ENCODE assay signal across 8 cellular contexts in the genomic region with DNA sequence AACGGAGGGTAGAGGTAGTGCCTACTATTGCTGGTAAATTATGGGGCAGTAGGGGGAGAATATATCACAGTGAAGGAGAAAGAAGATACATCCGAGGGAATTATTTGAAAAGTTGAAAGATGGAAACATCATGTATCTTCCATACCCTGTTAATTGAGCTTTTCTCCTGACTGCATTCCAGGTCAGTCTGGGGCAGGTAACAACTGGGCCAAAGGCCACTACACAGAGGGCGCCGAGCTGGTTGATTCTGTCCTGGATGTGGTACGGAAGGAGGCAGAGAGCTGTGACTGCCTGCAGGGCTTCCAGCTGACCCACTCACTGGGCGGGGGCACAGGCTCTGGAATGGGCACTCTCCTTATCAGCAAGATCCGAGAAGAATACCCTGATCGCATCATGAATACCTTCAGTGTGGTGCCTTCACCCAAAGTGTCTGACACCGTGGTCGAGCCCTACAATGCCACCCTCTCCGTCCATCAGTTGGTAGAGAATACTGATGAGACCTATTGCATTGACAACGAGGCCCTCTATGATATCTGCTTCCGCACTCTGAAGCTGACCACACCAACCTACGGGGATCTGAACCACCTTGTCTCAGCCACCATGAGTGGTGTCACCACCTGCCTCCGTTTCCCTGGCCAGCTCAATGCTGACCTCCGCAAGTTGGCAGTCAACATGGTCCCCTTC. TPM values are rescaled to one million over a fixed set of nuclear protein-coding genes. Genes with fewer than 3 reads are reported as not detected.
DNase-seq lines count a peak whose midpoint lies in the region; ATAC-seq and TF ChIP-seq lines count a peak whose summit lies in the region.
"Not testable (repeated sequence)": the region's sequence is repeated elsewhere in the genome, so short reads cannot be mapped to it uniquely, and the experiment has no call there.

No MANE protein-coding gene starts in this region.

- intact Hi-C loops in CD4-positive, alpha-beta T cell (cut with DNase I, micrococcal nuclease): loop anchor here (2.0 to 5.0 kb wide), 5 partner anchors 96 to 240 kb away; a partner anchor contains a TSS
- intact Hi-C loops in activated T-helper 2 cell treated with anti-CD3 and anti-CD28 coated beads, Interferon-gamma antibody, Interleukin-2, Interleukin-4, amounts not matched to agents 10 μg/mL and 5 μg/mL and 100 μg/mL, durations not matched to agents 14 hours and 24 hours and 36 hours (cut with micrococcal nuclease): loop anchor here (5.0 kb wide), 2 partner anchors 154 to 236 kb away; a partner anchor contains a TSS

- ATAC-seq in CD4-positive, alpha-beta T cell (ENCODE audit: poor library complexity): not testable (repeated sequence)

- H2AFZ ChIP-seq in SK-N-SH (ENCODE audit: low read depth); neuron (ENCODE audit: low read depth, low read length): not testable (repeated sequence)

- H3K4me1 Mint-ChIP-seq in CD4-positive, alpha-beta T cell (ENCODE audit: low read depth): peaks cover 70% of the 10 kb centered on the region
- peaks cover 38% of the 10 kb centered on the region for H3K4me1 Mint-ChIP-seq in activated T-helper 2 cell treated with anti-CD3 and anti-CD28 coated beads, Interferon-gamma antibody, Interleukin-2, Interleukin-4, amounts not matched to agents 10 μg/mL and 5 μg/mL and 100 μg/mL, durations not matched to agents 14 hours and 24 hours and 36 hours (ENCODE audit: low read depth)

- not testable (repeated sequence) for DNase-seq in CD4-positive, alpha-beta T cell; SK-N-SH; activated T-helper 2 cell treated with anti-CD3 and anti-CD28 coated beads, Interferon-gamma antibody, Interleukin-2, Interleukin-4, amounts not matched to agents 10 μg/mL and 5 μg/mL and 100 μg/mL, durations not matched to agents 14 hours and 24 hours and 36 hours (ENCODE audit: low spot score)

- H3K36me3 Mint-ChIP-seq in CD4-positive, alpha-beta T cell (ENCODE audit: low read depth): peaks cover 76% of the 10 kb centered on the region
- peaks cover 77% of the 10 kb centered on the region for H3K36me3 Mint-ChIP-seq in activated T-helper 2 cell treated with anti-CD3 and anti-CD28 coated beads, Interferon-gamma antibody, Interleukin-2, Interleukin-4, amounts not matched to agents 10 μg/mL and 5 μg/mL and 100 μg/mL, durations not matched to agents 14 hours and 24 hours and 36 hours (ENCODE audit: low read depth)

- H3K27ac Mint-ChIP-seq in CD4-positive, alpha-beta T cell: peak overlapping the region; percentile 95
- peak overlapping the region; percentile 97 for H3K27ac Mint-ChIP-seq in activated T-helper 2 cell treated with anti-CD3 and anti-CD28 coated beads, Interferon-gamma antibody, Interleukin-2, Interleukin-4, amounts not matched to agents 10 μg/mL and 5 μg/mL and 100 μg/mL, durations not matched to agents 14 hours and 24 hours and 36 hours

- H3K36me3 ChIP-seq in HUES6 (ENCODE audit: control insufficient read depth, insufficient read depth, low read length) (peaks cover 57% of the 10 kb centered on the region), SK-N-SH (replicated peaks in 1 of 2; ENCODE audit: control insufficient read depth in 1 of 2, insufficient read depth in 2 of 2, low read length in 1 of 2) (peaks cover 35 to 40% of the 10 kb centered on the region in 2 experiments), ectodermal cell (ENCODE audit: control insufficient read depth, insufficient read depth, low read length) (peaks cover 25% of the 10 kb centered on the region), iPS-20b (ENCODE audit: insufficient read depth, low read depth, low read length) (peaks cover 62% of the 10 kb centered on the region), neuron (ENCODE audit: insufficient read depth, low read length) (peaks cover 52% of the 10 kb centered on the region), subcutaneous abdominal adipose tissue (ENCODE audit: control insufficient read depth in 5 of 5, insufficient read depth in 5 of 5, low read length in 5 of 5) (peaks cover 10 to 55% (median 50%) of the 10 kb centered on the region in 5 donors)

- H3K9me2 ChIP-seq in SK-N-SH: not testable (repeated sequence)

- TF ChIP-seq CTCF in CD4-positive, alpha-beta T cell (IDR thresholded peaks at IDR 0.05); SK-N-SH (IDR thresholded peaks at IDR 0.05): not testable (repeated sequence)

- POLR2A ChIA-PET in CD4-positive, alpha-beta T cell (lab: Charles Lee): interaction anchor here (0.5 to 11.0 kb wide), 13 partner anchors 12 to 232 kb away, joined by 3 to 381 read pairs (median 5); a partner anchor contains a TSS
- POLR2A ChIA-PET in SK-N-SH (lab: Yijun Ruan, JAX): interaction anchor here (1.2 to 2.9 kb wide), 6 partner anchors 7 to 51 kb away, joined by 3 to 24 read pairs (median 4); a partner anchor contains a TSS

- not testable (repeated sequence) for H3K27me3 ChIP-seq in CD4-positive, alpha-beta T cell (ENCODE audit: control insufficient read depth, insufficient read depth, low read length); HUES6 (ENCODE audit: control insufficient read depth, insufficient read depth, low read length); SK-N-SH (ENCODE audit: insufficient read depth); ectodermal cell (ENCODE audit: control insufficient read depth, insufficient read depth, low read length, poor library complexity, severe bottlenecking); iPS-20b (ENCODE audit: insufficient read depth, low read length); neuron (ENCODE audit: insufficient read depth, low read length); subcutaneous abdominal adipose tissue (ENCODE audit: control insufficient read depth in 5 of 5, insufficient read depth in 4 of 5, low read length in 5 of 5)

- peaks cover 58% of the 10 kb centered on the region for H4K20me1 ChIP-seq in SK-N-SH (ENCODE audit: insufficient read depth)

- not testable (repeated sequence) for H3K9me3 Mint-ChIP-seq in CD4-positive, alpha-beta T cell; activated T-helper 2 cell treated with anti-CD3 and anti-CD28 coated beads, Interferon-gamma antibody, Interleukin-2, Interleukin-4, amounts not matched to agents 10 μg/mL and 5 μg/mL and 100 μg/mL, durations not matched to agents 14 hours and 24 hours and 36 hours

- peak overlapping the region; percentile 100 for H3K9ac ChIP-seq in HUES6 (ENCODE audit: low read length)
- peak overlapping the region; percentile 100; the same call in 1 of the 2 replicates for H3K9ac ChIP-seq in SK-N-SH
- H3K9ac ChIP-seq in iPS-20b (ENCODE audit: low read depth, low read length): peak overlapping the region; percentile 10; the same call in 1 of the 2 replicates
- H3K9ac ChIP-seq in subcutaneous abdominal adipose tissue (ENCODE audit: low read length in 5 of 5): not testable (repeated sequence)

- not testable (repeated sequence) for H3K9me3 ChIP-seq in CD4-positive, alpha-beta T cell (ENCODE audit: control insufficient read depth, low read length); HUES6 (ENCODE audit: control insufficient read depth, insufficient read depth, low read depth, low read length); SK-N-SH; ectodermal cell (ENCODE audit: control insufficient read depth, low read length); iPS-20b (ENCODE audit: insufficient read depth, low read depth, low read length); neuron (ENCODE audit: low read length); subcutaneous abdominal adipose tissue (ENCODE audit: control insufficient read depth in 5 of 5, low read length in 5 of 5)

- peak overlapping the region; percentile 99 for H3K4me3 Mint-ChIP-seq in CD4-positive, alpha-beta T cell
- peak overlapping the region; percentile 93 for H3K4me3 Mint-ChIP-seq in activated T-helper 2 cell treated with anti-CD3 and anti-CD28 coated beads, Interferon-gamma antibody, Interleukin-2, Interleukin-4, amounts not matched to agents 10 μg/mL and 5 μg/mL and 100 μg/mL, durations not matched to agents 14 hours and 24 hours and 36 hours (ENCODE audit: low read depth)

- H3K4me3 ChIP-seq in HUES6 (ENCODE audit: low read depth, low read length): peak overlapping the region; percentile 99
- peak overlapping the region; percentile 89 to 93 for H3K4me3 ChIP-seq in SK-N-SH (ENCODE audit: low read depth in 2 of 2, low read length in 1 of 2)
- peak overlapping the region; percentile 100 for H3K4me3 ChIP-seq in ectodermal cell (ENCODE audit: insufficient read depth, low read depth, low read length)
- peak overlapping the region; percentile 98; the same call in 1 of the 2 replicates for H3K4me3 ChIP-seq in iPS-20b (ENCODE audit: low read length)
- H3K4me3 ChIP-seq in neuron (ENCODE audit: low read length): peak overlapping the region; percentile 87
- not testable (repeated sequence) for H3K4me3 ChIP-seq in subcutaneous abdominal adipose tissue (ENCODE audit: low read depth in 1 of 5, low read length in 5 of 5)

- peak overlapping the region; percentile 91 for H3K4me2 ChIP-seq in SK-N-SH

- 45% methylated on average over 9 of the region's 16 CpGs for WGBS in SK-N-SH (ENCODE audit: low lambda C conversion rate)
- 91 to 94% methylated on average over 16 of the region's 16 CpGs for WGBS in ectodermal cell, 2 experiments

- not testable (repeated sequence) for H3K27ac ChIP-seq in CD4-positive, alpha-beta T cell (ENCODE audit: low read depth, low read length); HUES6 (ENCODE audit: low read depth, low read length); iPS-20b (ENCODE audit: low read length)
- H3K27ac ChIP-seq in SK-N-SH (ENCODE audit: low read depth in 2 of 2, low read length in 1 of 2) (peak overlapping the region; percentile 56 to 93), ectodermal cell (ENCODE audit: insufficient read depth, low read depth, low read length, poor library complexity, severe bottlenecking) (peak overlapping the region; percentile 22), subcutaneous abdominal adipose tissue (ENCODE audit: low read depth, low read length) (peak overlapping the region; percentile 96)

- not testable (repeated sequence) for TF ChIP-seq RAD21 in SK-N-SH (IDR thresholded peaks at IDR 0.05; ENCODE audit: low read length)

- H3K4me1 ChIP-seq in HUES6 (ENCODE audit: control insufficient read depth, insufficient read depth, low read length): peaks cover 10% of the 10 kb centered on the region
- H3K4me1 ChIP-seq in SK-N-SH (ENCODE audit: control insufficient read depth in 1 of 2, insufficient read depth in 2 of 2, low read depth in 1 of 2, low read length in 1 of 2): peaks cover 26 to 39% of the 10 kb centered on the region in 2 experiments
- peaks cover 19% of the 10 kb centered on the region for H3K4me1 ChIP-seq in ectodermal cell (ENCODE audit: control insufficient read depth, insufficient read depth, low read length)
- not testable (repeated sequence) for H3K4me1 ChIP-seq in iPS-20b (ENCODE audit: insufficient read depth, low read length)
- peaks cover 22% of the 10 kb centered on the region for H3K4me1 ChIP-seq in neuron (ENCODE audit: insufficient read depth, low read length)
- H3K4me1 ChIP-seq in subcutaneous abdominal adipose tissue (ENCODE audit: control insufficient read depth in 5 of 5, insufficient read depth in 5 of 5, low read length in 5 of 5): peaks cover 5 to 41% (median 34%) of the 10 kb centered on the region in 5 donors

- TF ChIP-seq EP300 in SK-N-SH (IDR thresholded peaks at IDR 0.05; ENCODE audit: borderline replicate concordance in 1 of 2, low read depth in 1 of 2, low read length in 1 of 2): not testable (repeated sequence)

- H3K27me3 Mint-ChIP-seq in CD4-positive, alpha-beta T cell; activated T-helper 2 cell treated with anti-CD3 and anti-CD28 coated beads, Interferon-gamma antibody, Interleukin-2, Interleukin-4, amounts not matched to agents 10 μg/mL and 5 μg/mL and 100 μg/mL, durations not matched to agents 14 hours and 24 hours and 36 hours (ENCODE audit: low read depth): not testable (repeated sequence)

- H3F3A ChIP-seq in SK-N-SH (replicated peaks; ENCODE audit: insufficient read depth): peaks cover 76% of the 10 kb centered on the region

- CTCF ChIA-PET in CD4-positive, alpha-beta T cell (lab: Charles Lee): interaction anchor here (0.5 to 20.2 kb wide), 12 partner anchors 8 to 241 kb away, joined by 3 to 526 read pairs (median 6); a partner anchor contains a TSS
- CTCF ChIA-PET in SK-N-SH (lab: Yijun Ruan, JAX): interaction anchor here (0.6 to 42.4 kb wide), 32 partner anchors 8 to 191 kb away, joined by 3 to 838 read pairs (median 4); a partner anchor contains a TSS

- peaks cover 72% of the 10 kb centered on the region for H3K79me2 ChIP-seq in SK-N-SH (ENCODE audit: insufficient read depth)

RNA-seq across cellular contexts. Expression of a gene that starts 3.1 kb away (rescaled TPM):
- total RNA-seq in CD4-positive, alpha-beta T cell: 10 to 100 TPM; 76.0 to 78.4 TPM
- polyA plus RNA-seq in SK-N-SH (2012; rRNA removed): 1,037 and 1,093 TPM in 2 replicates
- 629 and 839 TPM in 2 replicates for polyA plus RNA-seq in SK-N-SH (2012; cell fraction: cytosol; rRNA removed)
- 576 and 657 TPM in 2 replicates for polyA plus RNA-seq in SK-N-SH (2012; cell fraction: nucleus; rRNA removed)
- total RNA-seq in activated T-helper 2 cell treated with anti-CD3 and anti-CD28 coated beads, Interferon-gamma antibody, Interleukin-2, Interleukin-4, amounts not matched to agents 10 μg/mL and 5 μg/mL and 100 μg/mL, durations not matched to agents 14 hours and 24 hours and 36 hours: 1,115 and 1,128 TPM in 2 replicates
- 2,935 TPM for polyA plus RNA-seq in ectodermal cell (2013, experiment 1 of 4)
- 2,959 TPM for polyA plus RNA-seq in ectodermal cell (2013, experiment 2 of 4)
- polyA plus RNA-seq in ectodermal cell (2013, experiment 3 of 4): 2,164 TPM
- polyA plus RNA-seq in ectodermal cell (2013, experiment 4 of 4): 2,353 TPM

RNA-seq across cellular contexts. Expression of a gene that starts 6.2 kb away (rescaled TPM):
- total RNA-seq in CD4-positive, alpha-beta T cell: 10 to 100 TPM; 50.5 to 56.8 TPM
- polyA plus RNA-seq in SK-N-SH (2012; rRNA removed): 5.9 and 10.4 TPM in 2 replicates
- polyA plus RNA-seq in SK-N-SH (2012; cell fraction: cytosol; rRNA removed): 4.0 and 5.9 TPM in 2 replicates
- 31.1 and 38.0 TPM in 2 replicates for polyA plus RNA-seq in SK-N-SH (2012; cell fraction: nucleus; rRNA removed)
- 88.3 and 96.6 TPM in 2 replicates for total RNA-seq in activated T-helper 2 cell treated with anti-CD3 and anti-CD28 coated beads, Interferon-gamma antibody, Interleukin-2, Interleukin-4, amounts not matched to agents 10 μg/mL and 5 μg/mL and 100 μg/mL, durations not matched to agents 14 hours and 24 hours and 36 hours
- polyA plus RNA-seq in ectodermal cell (2013, experiment 1 of 4): 97.8 TPM
- 99.6 TPM for polyA plus RNA-seq in ectodermal cell (2013, experiment 2 of 4)
- 94.9 TPM for polyA plus RNA-seq in ectodermal cell (2013, experiment 3 of 4)
- 96.9 TPM for polyA plus RNA-seq in ectodermal cell (2013, experiment 4 of 4)

RNA-seq across cellular contexts. Expression of a gene that starts 19.2 kb away (rescaled TPM):
- total RNA-seq in CD4-positive, alpha-beta T cell: 10 to 100 TPM; 31.6 TPM
- polyA plus RNA-seq in SK-N-SH (2012; rRNA removed): 457 and 462 TPM in 2 replicates
- 377 and 388 TPM in 2 replicates for polyA plus RNA-seq in SK-N-SH (2012; cell fraction: cytosol; rRNA removed)
- polyA plus RNA-seq in SK-N-SH (2012; cell fraction: nucleus; rRNA removed): 492 and 506 TPM in 2 replicates
- 201 and 214 TPM in 2 replicates for total RNA-seq in activated T-helper 2 cell treated with anti-CD3 and anti-CD28 coated beads, Interferon-gamma antibody, Interleukin-2, Interleukin-4, amounts not matched to agents 10 μg/mL and 5 μg/mL and 100 μg/mL, durations not matched to agents 14 hours and 24 hours and 36 hours
- 101 TPM for polyA plus RNA-seq in ectodermal cell (2013, experiment 1 of 4)
- 96.7 TPM for polyA plus RNA-seq in ectodermal cell (2013, experiment 2 of 4)
- polyA plus RNA-seq in ectodermal cell (2013, experiment 3 of 4): 87.7 TPM
- 109 TPM for polyA plus RNA-seq in ectodermal cell (2013, experiment 4 of 4)

RNA-seq across cellular contexts. Expression of a gene that starts 21.0 kb away (rescaled TPM):
- total RNA-seq in CD4-positive, alpha-beta T cell: 1 to 10 TPM; 5.7 to 5.8 TPM
- 12.9 and 14.0 TPM in 2 replicates for polyA plus RNA-seq in SK-N-SH (2012; rRNA removed)
- 12.4 and 16.7 TPM in 2 replicates for polyA plus RNA-seq in SK-N-SH (2012; cell fraction: cytosol; rRNA removed)
- polyA plus RNA-seq in SK-N-SH (2012; cell fraction: nucleus; rRNA removed): 27.7 and 30.1 TPM in 2 replicates
- total RNA-seq in activated T-helper 2 cell treated with anti-CD3 and anti-CD28 coated beads, Interferon-gamma antibody, Interleukin-2, Interleukin-4, amounts not matched to agents 10 μg/mL and 5 μg/mL and 100 μg/mL, durations not matched to agents 14 hours and 24 hours and 36 hours: 185 and 190 TPM in 2 replicates
- polyA plus RNA-seq in ectodermal cell (2013, experiment 1 of 4): 16.7 TPM
- 11.6 TPM for polyA plus RNA-seq in ectodermal cell (2013, experiment 2 of 4)
- 13.0 TPM for polyA plus RNA-seq in ectodermal cell (2013, experiment 3 of 4)
- polyA plus RNA-seq in ectodermal cell (2013, experiment 4 of 4): 10.8 TPM

RNA-seq across cellular contexts. Expression of a gene that starts 32.5 kb away (rescaled TPM):
- total RNA-seq in CD4-positive, alpha-beta T cell: 1 to 10 TPM; 3.8 to 4.4 TPM
- 19.7 and 26.8 TPM in 2 replicates for polyA plus RNA-seq in SK-N-SH (2012; rRNA removed)
- 11.9 and 19.3 TPM in 2 replicates for polyA plus RNA-seq in SK-N-SH (2012; cell fraction: cytosol; rRNA removed)
- polyA plus RNA-seq in SK-N-SH (2012; cell fraction: nucleus; rRNA removed): 15.7 and 18.5 TPM in 2 replicates
- 23.1 and 24.2 TPM in 2 replicates for total RNA-seq in activated T-helper 2 cell treated with anti-CD3 and anti-CD28 coated beads, Interferon-gamma antibody, Interleukin-2, Interleukin-4, amounts not matched to agents 10 μg/mL and 5 μg/mL and 100 μg/mL, durations not matched to agents 14 hours and 24 hours and 36 hours
- 76.5 TPM for polyA plus RNA-seq in ectodermal cell (2013, experiment 1 of 4)
- polyA plus RNA-seq in ectodermal cell (2013, experiment 2 of 4): 72.5 TPM
- 59.8 TPM for polyA plus RNA-seq in ectodermal cell (2013, experiment 3 of 4)
- 70.5 TPM for polyA plus RNA-seq in ectodermal cell (2013, experiment 4 of 4)

Comparison
In these comparisons a context has a peak if more than half of its experiments do, and no peak if none do; other contexts are left out.
1. RNA of a gene that starts 3.1 kb away (total RNA-seq): 1,115 to 1,128 TPM in activated T-helper 2 cell treated with anti-CD3 and anti-CD28 coated beads, Interferon-gamma antibody, Interleukin-2, Interleukin-4, amounts not matched to agents 10 μg/mL and 5 μg/mL and 100 μg/mL, durations not matched to agents 14 hours and 24 hours and 36 hours; 76.0 to 78.4 TPM in CD4-positive, alpha-beta T cell; every median in the first group is over 10 times any median in the second.